19 cellular contexts compared by ENCODE assay signal in the genomic region with DNA sequence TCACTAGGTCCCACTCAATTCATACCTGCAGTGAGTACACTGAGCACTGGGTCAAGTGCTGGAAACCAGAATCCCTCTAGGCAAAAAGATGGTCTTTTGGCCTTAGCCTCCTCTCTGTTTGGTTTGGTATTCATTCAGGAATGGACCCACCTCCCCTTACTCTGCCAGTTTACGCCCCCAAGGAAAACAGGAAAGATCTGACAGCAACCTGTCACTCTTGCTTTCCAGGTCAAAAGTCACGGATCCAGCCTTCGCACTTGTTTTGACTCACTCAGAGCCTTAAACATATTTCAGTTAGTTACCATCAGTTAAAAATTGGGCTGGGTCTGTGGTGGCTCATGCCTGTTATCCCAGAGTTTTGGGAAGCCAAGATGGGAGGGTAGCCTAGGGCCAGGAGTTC.
DNase-seq lines count a peak whose midpoint lies in the region; ATAC-seq, FAIRE-seq and TF ChIP-seq lines count a peak whose summit lies in the region.
"Had no signal": no experiment of that assay in that cellular context is flagged by ENCODE, and none has a peak within 500 bp of the region (broad histone marks: within the 10 kb centered on the region; RNA-seq: fewer than 3 reads in every experiment).

No MANE protein-coding gene starts in this region.

- TF ChIP-seq POLR2A in HepG2 (IDR thresholded peaks at IDR 0.05; ENCODE audit: insufficient read depth in 1 of 2, low read depth in 2 of 2, low read length in 2 of 2) (no peak), right lobe of liver (IDR thresholded peaks at IDR 0.05) (no peak)

- no peak overlapping the region for H3K27ac Mint-ChIP-seq in CD8-positive, alpha-beta T cell

- peak; percentile 44; the same call in 2 of the 3 replicates for ATAC-seq in HepG2
- ATAC-seq in right lobe of liver, result no peak
- ATAC-seq in HG03354 (IDR thresholded peaks at IDR 0.05; ENCODE audit: poor library complexity, severe bottlenecking, unreplicated experiment), result no peak
- ATAC-seq in CD8-positive, alpha-beta T cell, result no peak
- ATAC-seq in omental fat pad (ENCODE audit: low FRiP score), result no peak
- ATAC-seq: HCT116, Panc1 had no signal

- peaks cover 1 to 10% of the 10 kb centered on the region in 2 experiments; a peak in 2 of 5 replicates for H3K36me3 ChIP-seq in HepG2 (replicated peaks in 1 of 2; ENCODE audit: control insufficient read depth in 1 of 2, insufficient read depth in 2 of 2, low read length in 2 of 2)
- H3K36me3 ChIP-seq in right lobe of liver, result peaks cover 0 to 24% (median under 1%) of the 10 kb centered on the region in 4 donors
- peaks cover 0 to 4% of the 10 kb centered on the region in 2 donors for H3K36me3 ChIP-seq in muscle layer of duodenum (ENCODE audit: control insufficient read depth in 1 of 2, insufficient read depth in 2 of 2, low read length in 2 of 2)
- H3K36me3 ChIP-seq in skeletal muscle tissue (ENCODE audit: control insufficient read depth in 3 of 3, insufficient read depth in 3 of 3, low read length in 3 of 3), result peaks cover 0 to 3% (median 2%) of the 10 kb centered on the region in 3 donors
- no peaks in the 10 kb centered on the region for H3K36me3 ChIP-seq in CD8-positive, alpha-beta T cell (ENCODE audit: insufficient read depth, low read length)

- TF ChIP-seq EP300 in HepG2 (IDR thresholded peaks at IDR 0.05; ENCODE audit: low read depth in 2 of 2, low read length in 2 of 2) (no peak), HepG2 (CRISPR knock-in tag; IDR thresholded peaks at IDR 0.05; ENCODE audit: borderline replicate concordance) (no peak)

- H3K4me3 ChIP-seq in HepG2 (replicated peaks in 1 of 3; ENCODE audit: insufficient read depth in 1 of 3, low read depth in 2 of 3, low read length in 3 of 3), result no peak overlapping the region
- no peak overlapping the region for H3K4me3 ChIP-seq in right lobe of liver
- H3K4me3 ChIP-seq in muscle layer of duodenum (ENCODE audit: low read depth in 1 of 2, low read length in 2 of 2), result no peak overlapping the region
- H3K4me3 ChIP-seq in skeletal muscle tissue (ENCODE audit: low read length in 3 of 3), result no peak overlapping the region
- no peak overlapping the region for H3K4me3 ChIP-seq in CD8-positive, alpha-beta T cell (ENCODE audit: low read depth, low read length)
- H3K4me3 ChIP-seq: MG63 had no signal

- no peak for FAIRE-seq in HepG2 (lab: Jason Lieb, UNC)
- FAIRE-seq: D721Med had no signal

- CTCF ChIA-PET in HepG2 (lab: Yijun Ruan, JAX; ENCODE audit: low intra/inter-chr PET ratio, low total read pairs), result no interaction called here
- CTCF ChIA-PET in CD8-positive, alpha-beta T cell (lab: Charles Lee), result no interaction called here

- BruUV-seq in HepG2 (replicated peaks; lab: Mats Ljungman, UMichigan), result no TSS peak

- H3K9me3 Mint-ChIP-seq in CD8-positive, alpha-beta T cell, result no peaks in the 10 kb centered on the region

- no peak overlapping the region for H3K4me3 Mint-ChIP-seq in CD8-positive, alpha-beta T cell

- H3K4me1 ChIP-seq in HepG2 (ENCODE audit: insufficient read depth, low read length), result peaks cover 7% of the 10 kb centered on the region
- H3K4me1 ChIP-seq in right lobe of liver, result no peaks in the 10 kb centered on the region
- H3K4me1 ChIP-seq in muscle layer of duodenum (ENCODE audit: control insufficient read depth in 1 of 2, insufficient read depth in 2 of 2, low read length in 2 of 2), result peaks cover 0 to 26% of the 10 kb centered on the region in 2 donors
- peaks cover 73 to 89% (median 84%) of the 10 kb centered on the region in 3 donors for H3K4me1 ChIP-seq in skeletal muscle tissue (ENCODE audit: control insufficient read depth in 3 of 3, insufficient read depth in 3 of 3, low read length in 3 of 3)
- no peaks in the 10 kb centered on the region for H3K4me1 ChIP-seq in CD8-positive, alpha-beta T cell (ENCODE audit: insufficient read depth, low read length)

- H3K27me3 ChIP-seq in HepG2 (ENCODE audit: control insufficient read depth in 1 of 2, insufficient read depth in 2 of 2, low read length in 2 of 2) (no peaks in the 10 kb centered on the region), right lobe of liver (no peaks in the 10 kb centered on the region), muscle layer of duodenum (ENCODE audit: low read depth, low read length) (no peaks in the 10 kb centered on the region), skeletal muscle tissue (ENCODE audit: control insufficient read depth in 3 of 3, insufficient read depth in 3 of 3, low read length in 3 of 3) (no peaks in the 10 kb centered on the region)
- H3K27me3 ChIP-seq in CD8-positive, alpha-beta T cell (ENCODE audit: insufficient read depth, low read length), result no peaks in the 10 kb centered on the region
- H3K27me3 ChIP-seq: MG63 had no signal

- peak overlapping the region; percentile 21 for H3K27ac ChIP-seq in HepG2 (ENCODE audit: extremely low read length, insufficient read depth, low read length)
- no peak overlapping the region for H3K27ac ChIP-seq in right lobe of liver
- peak overlapping the region; percentile 82 for H3K27ac ChIP-seq in muscle layer of duodenum (ENCODE audit: low read length)
- H3K27ac ChIP-seq in skeletal muscle tissue (ENCODE audit: low read depth, low read length), result peak overlapping the region; percentile 37
- no peak overlapping the region for H3K27ac ChIP-seq in CD8-positive, alpha-beta T cell (ENCODE audit: low read depth, low read length)

- intact Hi-C loops in HepG2 (cut with micrococcal nuclease; ENCODE audit: unreplicated experiment), result no loop called here
- intact Hi-C loops in right lobe of liver (cut with DNase I), result no loop called here
- intact Hi-C loops in CD8-positive, alpha-beta T cell (cut with DNase I, micrococcal nuclease), result no loop called here

- H3K9me3 ChIP-seq in HepG2 (ENCODE audit: low read length) (no peaks in the 10 kb centered on the region), right lobe of liver (no peaks in the 10 kb centered on the region), muscle layer of duodenum (ENCODE audit: control insufficient read depth in 1 of 2, low read length in 2 of 2) (no peaks in the 10 kb centered on the region), skeletal muscle tissue (ENCODE audit: control insufficient read depth in 3 of 3, low read length in 3 of 3) (no peaks in the 10 kb centered on the region)
- no peaks in the 10 kb centered on the region for H3K9me3 ChIP-seq in CD8-positive, alpha-beta T cell (ENCODE audit: low read length)
- H3K9me3 ChIP-seq: MG63 had no signal

- POLR2A ChIA-PET in HepG2 (lab: Yijun Ruan, JAX), result no interaction called here
- POLR2A ChIA-PET in CD8-positive, alpha-beta T cell (lab: Charles Lee), result no interaction called here

- no peaks in the 10 kb centered on the region for H3K27me3 Mint-ChIP-seq in CD8-positive, alpha-beta T cell (ENCODE audit: low read depth)

- WGBS in HepG2 (ENCODE audit: low lambda C conversion rate), result 78% methylated on average over 3 of the region's 3 CpGs
- WGBS in right lobe of liver (ENCODE audit: insufficient coverage, low coverage, low lambda C conversion rate, missing lambda C conversion rate), result 85% methylated on average over 3 of the region's 3 CpGs

- peak; percentile 28 for DNase-seq in HepG2 (ENCODE audit: low spot score)
- no peak for DNase-seq in right lobe of liver
- DNase-seq in CD8-positive, alpha-beta T cell, result no peak
- DNase-seq in omental fat pad (ENCODE audit: low spot score), result no peak
- DNase-seq: C1 segment of cervical spinal cord, DMS79, GOT3, Kasumi-1, MG63, NCI-H1048, NCI-H1436, NCI-H2029 treated with DMSO at 0.1 percent for 48 hours, NCI-H446 treated with DMSO at 0.1 percent for 48 hours had no signal

- in situ Hi-C loops in HepG2 (cut with HindIII; ENCODE audit: extremely low pct_ligation_motif_present, low pct_unique_long_range_greater_than_20kb), result no loop called here

- TF ChIP-seq RAD21 in HepG2 (CRISPR knock-in tag; IDR thresholded peaks at IDR 0.05), result no peak

- H3K9ac ChIP-seq in HepG2 (ENCODE audit: insufficient read depth, low read depth, low read length) (no peak overlapping the region), skeletal muscle tissue (ENCODE audit: low read depth in 1 of 3, low read length in 3 of 3) (peak overlapping the region in 1 of 3 donors; percentile 3)

- no peaks in the 10 kb centered on the region for H3K36me3 Mint-ChIP-seq in CD8-positive, alpha-beta T cell

- H3K79me2 ChIP-seq in HepG2 (ENCODE audit: insufficient read depth, low read length), result no peaks in the 10 kb centered on the region

- no peaks in the 10 kb centered on the region for H4K20me1 ChIP-seq in HepG2 (ENCODE audit: insufficient read depth, low read length)

- no peaks in the 10 kb centered on the region for H3K4me1 Mint-ChIP-seq in CD8-positive, alpha-beta T cell (ENCODE audit: low read depth)

- H2AFZ ChIP-seq in HepG2 (ENCODE audit: low read length), result no peak overlapping the region

- no peak overlapping the region for H3K4me2 ChIP-seq in HepG2 (ENCODE audit: low read depth, low read length)

- TF ChIP-seq CTCF in HepG2 (CRISPR knock-in tag; IDR thresholded peaks at IDR 0.05) (no peak), right lobe of liver (IDR thresholded peaks at IDR 0.05) (no peak), omental fat pad (IDR thresholded peaks at IDR 0.05) (no peak)
- TF ChIP-seq CTCF in CD8-positive, alpha-beta T cell (IDR thresholded peaks at IDR 0.05), result no peak

TF ChIP-seq in HepG2, 621 proteins besides CTCF, POLR2A, EP300 and RAD21 (continues in another document):
- TF ChIP-seq ZNF670 (CRISPR knock-in tag; IDR thresholded peaks at IDR 0.05; ENCODE audit: borderline replicate concordance) (no peak), NFKB2 (CRISPR knock-in tag; IDR thresholded peaks at IDR 0.05; ENCODE audit: borderline replicate concordance) (no peak), KDM2A (CRISPR knock-in tag; IDR thresholded peaks at IDR 0.05; ENCODE audit: borderline replicate concordance, low read depth) (no peak)
- TF ChIP-seq, protein P1, sequence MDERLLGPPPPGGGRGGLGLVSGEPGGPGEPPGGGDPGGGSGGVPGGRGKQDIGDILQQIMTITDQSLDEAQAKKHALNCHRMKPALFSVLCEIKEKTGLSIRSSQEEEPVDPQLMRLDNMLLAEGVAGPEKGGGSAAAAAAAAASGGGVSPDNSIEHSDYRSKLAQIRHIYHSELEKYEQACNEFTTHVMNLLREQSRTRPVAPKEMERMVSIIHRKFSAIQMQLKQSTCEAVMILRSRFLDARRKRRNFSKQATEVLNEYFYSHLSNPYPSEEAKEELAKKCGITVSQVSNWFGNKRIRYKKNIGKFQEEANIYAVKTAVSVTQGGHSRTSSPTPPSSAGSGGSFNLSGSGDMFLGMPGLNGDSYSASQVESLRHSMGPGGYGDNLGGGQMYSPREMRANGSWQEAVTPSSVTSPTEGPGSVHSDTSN (CRISPR knock-in tag; IDR thresholded peaks at IDR 0.05), result peak; percentile 25; the same call in 1 of the 2 replicates

Comparison
In these comparisons a context has a peak if more than half of its experiments do, and no peak if none do; other contexts are left out.
1. H3K27ac ChIP-seq: peak in HepG2 (single experiment), muscle layer of duodenum (single experiment) and skeletal muscle tissue (single experiment); none in right lobe of liver (0 of 3) and CD8-positive, alpha-beta T cell (single experiment).